In genomic region chr10:116988311-116988710, GRCh38 we compare ENCODE assay signal across 31 cellular contexts. TPM values are rescaled to one million over a fixed set of nuclear protein-coding genes. Genes with fewer than 3 reads are reported as not detected.
"Had no signal": no experiment of that assay in that cellular context is flagged by ENCODE, and none has a peak within 500 bp of the region (broad histone marks: within the 10 kb centered on the region; RNA-seq: fewer than 3 reads in every experiment).

No MANE protein-coding gene starts in this region.

- H3K9me3 ChIP-seq: SJSA1, SK-N-SH had no signal

- H3K27me3 Mint-ChIP-seq: activated CD4-positive, alpha-beta memory T cell treated with anti-CD3 and anti-CD28 coated beads for 36 hours; activated CD4-positive, alpha-beta T cell treated with anti-CD3 and anti-CD28 coated beads, Interleukin-2, amount 10 ng/mL, durations not matched to agents 7 days and 5 days; brain had no signal

- H3K4me1 ChIP-seq: SJSA1 had no signal

- H3K27me3 ChIP-seq: SJSA1 had no signal

- ATAC-seq: activated CD4-positive, alpha-beta T cell treated with anti-CD3 and anti-CD28 coated beads for 36 hours; activated CD4-positive, CD25-positive, alpha-beta regulatory T cell treated with anti-CD3 and anti-CD28 coated beads, Interleukin-2, amount 50 U/mL, for 24 hours; activated naive CD4-positive, alpha-beta T cell treated with anti-CD3 and anti-CD28 coated beads, Interleukin-2, amount 50 U/mL, for 72 hours; activated naive CD8-positive, alpha-beta T cell treated with anti-CD3 and anti-CD28 coated beads, Interleukin-2, amount 50 U/mL, for 24 hours; activated T-cell treated with anti-CD3 and anti-CD28 coated beads, Interleukin-2, amount 50 U/mL, for 4 hours; Panc1 had no signal

- H3K4me2 ChIP-seq: SK-N-SH had no signal

- FAIRE-seq: bronchial epithelial cell, TTC549 had no signal

- H3K4me3 Mint-ChIP-seq: activated CD4-positive, alpha-beta memory T cell treated with anti-CD3 and anti-CD28 coated beads for 36 hours; activated CD4-positive, alpha-beta T cell treated with anti-CD3 and anti-CD28 coated beads for 36 hours; activated CD4-positive, alpha-beta T cell treated with anti-CD3 and anti-CD28 coated beads, Interleukin-2, amount 10 ng/mL, durations not matched to agents 7 days and 5 days; activated naive CD4-positive, alpha-beta T cell treated with anti-CD3 and anti-CD28 coated beads for 36 hours; activated naive CD8-positive, alpha-beta T cell treated with anti-CD3 and anti-CD28 coated beads, Interleukin-2, amount 50 U/mL, for 24 hours; activated T-cell treated with anti-CD3 and anti-CD28 coated beads, Interleukin-2, amount 50 U/mL, for 4 hours; activated T-helper 1 cell treated with anti-CD3 and anti-CD28 coated beads, Interleukin-12 subunit alpha, Interleukin-12 subunit beta, Interleukin-2, Interleukin-4 antibody, amounts not matched to agents 30 ng/mL and 10 ng/mL and 1 ng/mL, durations not matched to agents 14 hours and 24 hours and 36 hours; brain; T-helper 1 cell treated with Interleukin-12 subunit alpha and Interleukin-12 subunit beta and Interleukin-4 antibody, amounts not matched to agents 30 μg/mL and 1 μg/mL, for 36 hours; T-helper 2 cell treated with Interferon-gamma antibody and Interleukin-4, amounts not matched to agents 5 μg/mL and 100 μg/mL, for 36 hours had no signal

- DNase-seq: activated CD4-positive, alpha-beta memory T cell treated with anti-CD3 and anti-CD28 coated beads for 36 hours; activated CD4-positive, alpha-beta T cell treated with anti-CD3 and anti-CD28 coated beads for 36 hours; activated CD4-positive, alpha-beta T cell treated with anti-CD3 and anti-CD28 coated beads, Interleukin-2, amount 10 ng/mL, durations not matched to agents 7 days and 5 days; activated CD8-positive, alpha-beta memory T cell treated with anti-CD3 and anti-CD28 coated beads, Interleukin-2, amount 50 U/mL, for 4 hours; activated gamma-delta T cell treated with Interleukin-2 at 50 U/mL for 16 hours; activated naive CD4-positive, alpha-beta T cell treated with anti-CD3 and anti-CD28 coated beads for 36 hours; activated naive CD8-positive, alpha-beta T cell treated with anti-CD3 and anti-CD28 coated beads, Interleukin-2, amount 50 U/mL, for 24 hours; activated T-cell treated with anti-CD3 and anti-CD28 coated beads for 4 hours; activated T-cell treated with anti-CD3 and anti-CD28 coated beads, Interleukin-2, amount 50 U/mL, for 4 hours; anterior cingulate cortex; central memory CD4-positive, alpha-beta T cell; NCI-H1105; NCI-H1436; NCI-H1694; NCI-H1930; NCI-H2081 treated with DMSO at 0.1 percent for 48 hours; NCI-H345; NCI-H524 treated with DMSO at 0.1 percent for 48 hours; RPMI8226; SHP77 treated with DMSO at 0.1 percent for 48 hours; SK-N-SH had no signal

- H3K4me3 ChIP-seq: SJSA1 had no signal

- H3K36me3 Mint-ChIP-seq: activated CD4-positive, alpha-beta memory T cell treated with anti-CD3 and anti-CD28 coated beads for 36 hours; activated naive CD4-positive, alpha-beta T cell treated with anti-CD3 and anti-CD28 coated beads, Interleukin-2, amount 50 U/mL, for 72 hours had no signal

- H3K27ac ChIP-seq: SJSA1 had no signal

- H3K27ac Mint-ChIP-seq: activated CD4-positive, alpha-beta memory T cell treated with anti-CD3 and anti-CD28 coated beads for 36 hours; activated CD4-positive, alpha-beta T cell treated with anti-CD3 and anti-CD28 coated beads for 36 hours; activated CD4-positive, alpha-beta T cell treated with anti-CD3 and anti-CD28 coated beads, Interleukin-2, amount 10 ng/mL, durations not matched to agents 7 days and 5 days; activated naive CD4-positive, alpha-beta T cell treated with anti-CD3 and anti-CD28 coated beads for 36 hours; activated naive CD4-positive, alpha-beta T cell treated with anti-CD3 and anti-CD28 coated beads, Interleukin-2, amount 50 U/mL, for 72 hours; activated naive CD8-positive, alpha-beta T cell treated with anti-CD3 and anti-CD28 coated beads, Interleukin-2, amount 50 U/mL, for 24 hours; activated T-helper 1 cell treated with anti-CD3 and anti-CD28 coated beads, Interleukin-12 subunit alpha, Interleukin-12 subunit beta, Interleukin-2, Interleukin-4 antibody, amounts not matched to agents 30 ng/mL and 10 ng/mL and 1 ng/mL, durations not matched to agents 14 hours and 24 hours and 36 hours; brain; T-helper 1 cell treated with Interleukin-12 subunit alpha and Interleukin-12 subunit beta and Interleukin-4 antibody, amounts not matched to agents 30 μg/mL and 1 μg/mL, for 36 hours; T-helper 2 cell treated with Interferon-gamma antibody and Interleukin-4, amounts not matched to agents 5 μg/mL and 100 μg/mL, for 36 hours had no signal

- H3K9me3 Mint-ChIP-seq: activated CD4-positive, alpha-beta memory T cell treated with anti-CD3 and anti-CD28 coated beads for 36 hours; activated CD4-positive, alpha-beta T cell treated with anti-CD3 and anti-CD28 coated beads, Interleukin-2, amount 10 ng/mL, durations not matched to agents 7 days and 5 days; activated naive CD4-positive, alpha-beta T cell treated with anti-CD3 and anti-CD28 coated beads for 36 hours; activated naive CD8-positive, alpha-beta T cell treated with anti-CD3 and anti-CD28 coated beads, Interleukin-2, amount 50 U/mL, for 24 hours; activated T-cell treated with anti-CD3 and anti-CD28 coated beads, Interleukin-2, amount 50 U/mL, for 4 hours; activated T-helper 1 cell treated with anti-CD3 and anti-CD28 coated beads, Interleukin-12 subunit alpha, Interleukin-12 subunit beta, Interleukin-2, Interleukin-4 antibody, amounts not matched to agents 30 ng/mL and 10 ng/mL and 1 ng/mL, durations not matched to agents 14 hours and 24 hours and 36 hours; T-helper 1 cell treated with Interleukin-12 subunit alpha and Interleukin-12 subunit beta and Interleukin-4 antibody, amounts not matched to agents 30 μg/mL and 1 μg/mL, for 36 hours; T-helper 2 cell treated with Interferon-gamma antibody and Interleukin-4, amounts not matched to agents 5 μg/mL and 100 μg/mL, for 36 hours had no signal

- H3K9ac ChIP-seq: SK-N-SH had no signal

- H3K4me1 Mint-ChIP-seq: activated CD4-positive, alpha-beta T cell treated with anti-CD3 and anti-CD28 coated beads for 36 hours; activated CD4-positive, alpha-beta T cell treated with anti-CD3 and anti-CD28 coated beads, Interleukin-2, amount 10 ng/mL, durations not matched to agents 7 days and 5 days; activated naive CD8-positive, alpha-beta T cell treated with anti-CD3 and anti-CD28 coated beads, Interleukin-2, amount 50 U/mL, for 24 hours had no signal

RNA-seq across cellular contexts. Expression of gene SHTN1, which starts 16.7 kb away (rescaled TPM):
- total RNA-seq: activated T-helper 1 cell treated with anti-CD3 and anti-CD28 coated beads, Interleukin-12 subunit alpha, Interleukin-12 subunit beta, Interleukin-2, Interleukin-4 antibody, amounts not matched to agents 30 ng/mL and 10 ng/mL and 1 ng/mL, durations not matched to agents 14 hours and 24 hours and 36 hours had no signal
